Comparison of ENCODE assay signal across 8 cellular contexts in genomic region chr13:36997716-36998427, GRCh38.
A peak's percentile ranks its signal among the peaks of the same experiment; 100 is the strongest.
DNase-seq lines count a peak whose midpoint lies in the region; ATAC-seq and TF ChIP-seq lines count a peak whose summit lies in the region.

No MANE protein-coding gene starts in this region.

- peak overlapping the region; percentile 96 for H3K27ac ChIP-seq in VCaP

- no peak for ATAC-seq in HG02763 (IDR thresholded peaks at IDR 0.05; ENCODE audit: unreplicated experiment)

- DNase-seq in GM20000 (ENCODE audit: low spot score) = peak; percentile 4
- DNase-seq in foreskin fibroblast = peak in 1 of 2 donors; percentile 23
- DNase-seq in skeletal muscle cell (ENCODE audit: low read depth) = no peak
- DNase-seq in NCI-H187 (lab: John Stamatoyannopoulos, UW) = no peak
- no peak for DNase-seq in HPDE6-E6E7 (ENCODE audit: extremely low spot score)
- no peak for DNase-seq in NCI-H2107 treated with DMSO at 0.1 percent for 48 hours (lab: John Stamatoyannopoulos, UW; ENCODE audit: unreplicated experiment)

- TF ChIP-seq CTCF in GM20000 (IDR thresholded peaks at IDR 0.05; ENCODE audit: extremely low read depth, missing control alignments) = no peak
- no peak for TF ChIP-seq CTCF in VCaP (conservative IDR thresholded peaks at IDR 0.05)
- TF ChIP-seq CTCF in foreskin fibroblast (IDR thresholded peaks at IDR 0.05; ENCODE audit: low read depth, low read length) = no peak

- peak overlapping the region; percentile 89 to 90 for H3K4me3 ChIP-seq in foreskin fibroblast (ENCODE audit: low read depth in 1 of 2, low read length in 2 of 2)
- H3K4me3 ChIP-seq in skeletal muscle cell (ENCODE audit: low read depth, low read length) = peak overlapping the region; percentile 100
